In genomic region chr9:128946544-128946943, GRCh38 we compare ENCODE assay signal across 9 cellular contexts. TPM values are rescaled to one million over a fixed set of nuclear protein-coding genes. Genes with fewer than 3 reads are reported as not detected.
DNase-seq lines count a peak whose midpoint lies in the region; ATAC-seq and TF ChIP-seq lines count a peak whose summit lies in the region.
"Had no signal": no experiment of that assay in that cellular context is flagged by ENCODE, and none has a peak within 500 bp of the region (broad histone marks: within the 10 kb centered on the region; RNA-seq: fewer than 3 reads in every experiment).

No MANE protein-coding gene starts in this region.

- peak overlapping the region; percentile 93 to 99 (median 98) for H3K4me3 Mint-ChIP-seq in naive thymus-derived CD4-positive, alpha-beta T cell

- H3K36me3 ChIP-seq in KOPT-K1 (ENCODE audit: insufficient read depth, low read length) (peaks cover 17% of the 10 kb centered on the region; the same call in 1 of the 2 replicates), colonic mucosa (no peaks in the 10 kb centered on the region)
- peaks cover 0 to 22% (median 0%) of the 10 kb centered on the region in 3 experiments for H3K36me3 ChIP-seq in naive thymus-derived CD4-positive, alpha-beta T cell (ENCODE audit: control insufficient read depth in 2 of 3, insufficient read depth in 3 of 3, low read length in 3 of 3)

- peak overlapping the region; percentile 99 for H3K4me3 ChIP-seq in AG09309 (ENCODE audit: control insufficient read depth, low read depth, low read length)
- peak overlapping the region; percentile 90 for H3K4me3 ChIP-seq in colonic mucosa
- peak overlapping the region; percentile 87 for H3K4me3 ChIP-seq in naive thymus-derived CD4-positive, alpha-beta T cell (ENCODE audit: low read length)

- no peaks in the 10 kb centered on the region for H3K9me3 Mint-ChIP-seq in naive thymus-derived CD4-positive, alpha-beta T cell

- peak overlapping the region; percentile 89 to 99 (median 97) for H3K27ac Mint-ChIP-seq in naive thymus-derived CD4-positive, alpha-beta T cell

- intact Hi-C loops in colonic mucosa (cut with DNase I) = no loop called here
- intact Hi-C loops in naive thymus-derived CD4-positive, alpha-beta T cell (cut with micrococcal nuclease) = loop anchor here (2.0 to 5.0 kb wide), 8 partner anchors 44 to 624 kb away; partner anchors contain the start of genes COQ4 (in 1 of the 2), DOLPP1 (in 1 of the 2), ENDOG (in 1 of the 2) and ODF2 (in 1 of the 2)

- H3K9ac ChIP-seq in colonic mucosa (ENCODE audit: low read depth in 2 of 2, low read length in 2 of 2) = peak overlapping the region; percentile 96 to 99

- H3K27me3 ChIP-seq in colonic mucosa = no peaks in the 10 kb centered on the region
- H3K27me3 ChIP-seq in naive thymus-derived CD4-positive, alpha-beta T cell (ENCODE audit: control insufficient read depth in 2 of 2, insufficient read depth in 2 of 2, low read length in 2 of 2) = no peaks in the 10 kb centered on the region

- H3K27ac ChIP-seq in KOPT-K1 (ENCODE audit: low read depth, low read length, poor library complexity, severe bottlenecking) (peak overlapping the region; percentile 86), colonic mucosa (no peak overlapping the region)
- peak overlapping the region; percentile 97 for H3K27ac ChIP-seq in naive thymus-derived CD4-positive, alpha-beta T cell (ENCODE audit: low read depth, low read length)

- no peaks in the 10 kb centered on the region for H3K9me3 ChIP-seq in KOPT-K1 (ENCODE audit: insufficient read depth, low read length, poor library complexity, severe bottlenecking)
- no peaks in the 10 kb centered on the region for H3K9me3 ChIP-seq in colonic mucosa
- H3K9me3 ChIP-seq in naive thymus-derived CD4-positive, alpha-beta T cell (ENCODE audit: control insufficient read depth in 2 of 3, low read length in 3 of 3) = no peaks in the 10 kb centered on the region

- no peak for ATAC-seq in naive thymus-derived CD4-positive, alpha-beta T cell

- H3K4me1 ChIP-seq in colonic mucosa = peaks cover 5% of the 10 kb centered on the region
- H3K4me1 ChIP-seq in naive thymus-derived CD4-positive, alpha-beta T cell (ENCODE audit: control insufficient read depth in 2 of 2, insufficient read depth in 2 of 2, low read length in 2 of 2) = peaks cover 8 to 14% of the 10 kb centered on the region in 2 donors

- POLR2A ChIA-PET in naive thymus-derived CD4-positive, alpha-beta T cell (lab: Charles Lee) = interaction anchor here (0.6 kb wide), 1 partner anchor 129 kb away, joined by 3 read pairs; the partner anchor contains the start of gene ENDOG

- H3K36me3 Mint-ChIP-seq in naive thymus-derived CD4-positive, alpha-beta T cell = peaks cover 0 to 10% (median 5%) of the 10 kb centered on the region in 5 donors

- peaks cover 16 to 46% (median 31%) of the 10 kb centered on the region in 7 donors for H3K4me1 Mint-ChIP-seq in naive thymus-derived CD4-positive, alpha-beta T cell

- DNase-seq in AG09309 (ENCODE audit: low read depth) = no peak
- DNase-seq in colonic mucosa = no peak
- DNase-seq in naive thymus-derived CD4-positive, alpha-beta T cell = no peak
- no peak for DNase-seq in A172 (ENCODE audit: low spot score)
- no peak for DNase-seq in stimulated activated CD4-positive, alpha-beta T cell treated with anti-CD3 and anti-CD28 coated beads, Interleukin-2, amount 100 ng/mL, for 48 hours
- no peak for DNase-seq in NCI-H510A (lab: John Stamatoyannopoulos, UW)
- DNase-seq in HPDE6-E6E7 (ENCODE audit: extremely low spot score) = no peak
- DNase-seq: effector CD8-positive, alpha-beta T cell had no signal

- CTCF ChIA-PET in naive thymus-derived CD4-positive, alpha-beta T cell (lab: Charles Lee) = no interaction called here

- no peaks in the 10 kb centered on the region for H3K27me3 Mint-ChIP-seq in naive thymus-derived CD4-positive, alpha-beta T cell

- TF ChIP-seq CTCF in AG09309 (IDR thresholded peaks at IDR 0.05; ENCODE audit: control insufficient read depth, insufficient read depth, low read depth, low read length, missing control alignments) = no peak
- no peak for TF ChIP-seq CTCF in colonic mucosa (IDR thresholded peaks at IDR 0.05)

RNA-seq across cellular contexts. Expression of gene DOLK, which starts 0.9 kb away (rescaled TPM):
- 10 to 100 TPM in 1 of 2 donors, 1 to 10 TPM in 1; 7.9 to 15.8 TPM for total RNA-seq in colonic mucosa
- 10 to 100 TPM in 2 of 5 experiments, 1 to 10 TPM in 3; 6.0 to 12.8 (median 9.5) TPM for total RNA-seq in naive thymus-derived CD4-positive, alpha-beta T cell
- 10 to 100 TPM in 1 of 2 donors, 1 to 10 TPM in 1; 7.6 to 10.5 TPM for polyA plus RNA-seq in naive thymus-derived CD4-positive, alpha-beta T cell
- total RNA-seq in A172 (2014; rRNA removed; shearing (Covaris generic)) = 56.7 and 57.4 TPM in 2 replicates

RNA-seq across cellular contexts. Expression of gene NUP188, which starts 1.0 kb away (rescaled TPM):
- total RNA-seq in colonic mucosa = 10 to 100 TPM; 26.8 to 43.9 TPM
- 10 to 100 TPM; 55.7 to 98.7 (median 63.7) TPM for total RNA-seq in naive thymus-derived CD4-positive, alpha-beta T cell
- polyA plus RNA-seq in naive thymus-derived CD4-positive, alpha-beta T cell = 10 to 100 TPM; 24.8 to 39.5 TPM
- total RNA-seq in A172 (2014; rRNA removed; shearing (Covaris generic)) = 57.4 and 76.4 TPM in 2 replicates

RNA-seq across cellular contexts. Expression of gene PHYHD1, which starts 25.8 kb away (rescaled TPM):
- 1 to 10 TPM; 1.8 to 6.6 TPM for total RNA-seq in colonic mucosa
- 1 to 10 TPM; 1.1 to 3.2 (median 3.1) TPM for total RNA-seq in naive thymus-derived CD4-positive, alpha-beta T cell
- polyA plus RNA-seq in naive thymus-derived CD4-positive, alpha-beta T cell = 1 to 10 TPM; 3.0 to 5.1 TPM
- not detected in 2 replicates for total RNA-seq in A172 (2014; rRNA removed; shearing (Covaris generic))
